23 cellular contexts compared by ENCODE assay signal in the genomic region with DNA sequence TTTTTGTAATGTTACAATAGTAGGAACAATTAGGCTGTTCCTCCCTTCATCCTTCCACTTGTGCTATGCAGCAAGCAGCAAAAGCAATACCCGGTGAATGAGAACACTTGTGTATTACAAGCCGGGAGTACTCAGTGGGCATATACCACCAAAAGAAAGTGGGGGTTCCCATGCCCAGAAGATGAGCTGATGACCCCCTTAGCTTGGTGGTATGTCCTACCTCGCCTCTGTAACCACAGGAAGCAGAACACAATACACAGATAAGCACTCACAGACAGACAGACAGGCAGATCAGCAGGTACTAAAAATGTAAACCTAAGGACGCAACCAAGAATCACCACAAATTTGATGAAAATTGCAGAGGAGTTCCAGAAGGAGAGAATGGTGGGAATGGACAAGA. TPM values are rescaled to one million over a fixed set of nuclear protein-coding genes. Genes with fewer than 3 reads are reported as not detected.
A peak's percentile ranks its signal among the peaks of the same experiment; 100 is the strongest.
DNase-seq lines count a peak whose midpoint lies in the region; ATAC-seq, FAIRE-seq and TF ChIP-seq lines count a peak whose summit lies in the region.
"Had no signal": no experiment of that assay in that cellular context is flagged by ENCODE, and none has a peak within 500 bp of the region (broad histone marks: within the 10 kb centered on the region; RNA-seq: fewer than 3 reads in every experiment).

No MANE protein-coding gene starts in this region.

- FAIRE-seq in K562 (lab: Jason Lieb, UNC), result no peak
- FAIRE-seq: GM18507, HTR-8/SVneo had no signal

- no peaks in the 10 kb centered on the region for H3K9me2 ChIP-seq in SK-N-SH

- H3K79me2 ChIP-seq in K562 (ENCODE audit: control insufficient read depth, insufficient read depth, low read length) (no peaks in the 10 kb centered on the region), SK-N-SH (ENCODE audit: insufficient read depth) (no peaks in the 10 kb centered on the region)

- H4K20me1 ChIP-seq in K562 (replicated peaks; ENCODE audit: control insufficient read depth, insufficient read depth, low read length) (no peaks in the 10 kb centered on the region), SK-N-SH (ENCODE audit: insufficient read depth) (no peaks in the 10 kb centered on the region)

- no peaks in the 10 kb centered on the region for H3F3A ChIP-seq in SK-N-SH (replicated peaks; ENCODE audit: insufficient read depth)

- DNase-seq in activated CD8-positive, alpha-beta T cell treated with anti-CD3 and anti-CD28 coated beads, Interleukin-2, amount 10 ng/mL, durations not matched to agents 7 days and 5 days, result peak; percentile 23
- DNase-seq in activated CD8-positive, alpha-beta T cell treated with anti-CD3 and anti-CD28 coated beads for 36 hours, result no peak
- DNase-seq in OCI-M1 (lab: John Stamatoyannopoulos, UW) (peak; percentile 86), K562 (ENCODE audit: extremely low read depth in 1 of 4, low spot score in 3 of 4) (no peak), SJCRH30 (no peak), coronary artery (ENCODE audit: low spot score) (no peak), SK-N-SH (no peak)
- no peak for DNase-seq in stimulated activated CD4-positive, alpha-beta T cell treated with anti-CD3 and anti-CD28 coated beads, Interleukin-4, amount 100 ng/mL, for 4 hours
- DNase-seq: 8988T, ACHN, DMS153, H7, NCI-H1092 treated with DMSO at 0.1 percent for 48 hours, NCI-H1436 treated with DMSO at 0.1 percent for 48 hours, NCI-H187 treated with DMSO at 0.1 percent for 48 hours, NCI-H446, NCI-H524 treated with DMSO at 0.1 percent for 48 hours, NCI-H774, PC-9 had no signal

- WGBS in K562 (ENCODE audit: insufficient coverage, low coverage, missing lambda C conversion rate), result 19% methylated on average over 3 of the region's 4 CpGs
- whole genome bisulfite sequencing in SK-N-SH (ENCODE audit: low lambda C conversion rate), result 89% methylated on average over 4 of the region's 4 CpGs

- no peak overlapping the region for H3K4me3 ChIP-seq in K562
- no peak overlapping the region for H3K4me3 ChIP-seq in SJCRH30
- no peak overlapping the region for H3K4me3 ChIP-seq in coronary artery
- no peak overlapping the region for H3K4me3 ChIP-seq in SK-N-SH (ENCODE audit: low read depth in 2 of 2, low read length in 1 of 2)
- H3K4me3 ChIP-seq: PC-9, SJSA1 had no signal

- peaks cover 3% of the 10 kb centered on the region for H3K4me1 Mint-ChIP-seq in activated CD8-positive, alpha-beta T cell treated with anti-CD3 and anti-CD28 coated beads, Interleukin-2, amount 10 ng/mL, durations not matched to agents 7 days and 5 days (ENCODE audit: low read depth)
- H3K4me1 Mint-ChIP-seq in activated CD8-positive, alpha-beta T cell treated with anti-CD3 and anti-CD28 coated beads for 36 hours (ENCODE audit: low read depth), result peaks cover 3% of the 10 kb centered on the region

- no peak for TF ChIP-seq CTCF in activated CD8-positive, alpha-beta T cell treated with anti-CD3 and anti-CD28 coated beads for 36 hours (IDR thresholded peaks at IDR 0.05)
- TF ChIP-seq CTCF in K562 (IDR thresholded peaks at IDR 0.05 in 2 of 3, conservative IDR thresholded peaks at IDR 0.05 in 1 of 3; ENCODE audit: insufficient read depth in 2 of 3, low read depth in 1 of 3, low read length in 3 of 3), result no peak
- TF ChIP-seq CTCF in coronary artery (IDR thresholded peaks at IDR 0.05), result no peak
- no peak for TF ChIP-seq CTCF in SK-N-SH (IDR thresholded peaks at IDR 0.05)

- no peak overlapping the region for H3K27ac Mint-ChIP-seq in activated CD8-positive, alpha-beta T cell treated with anti-CD3 and anti-CD28 coated beads, Interleukin-2, amount 10 ng/mL, durations not matched to agents 7 days and 5 days
- no peak overlapping the region for H3K27ac Mint-ChIP-seq in activated CD8-positive, alpha-beta T cell treated with anti-CD3 and anti-CD28 coated beads for 36 hours

- H3K27ac ChIP-seq in K562 (ENCODE audit: extremely low read depth, low read depth, low read length) (no peak overlapping the region), SJCRH30 (no peak overlapping the region), coronary artery (no peak overlapping the region), SK-N-SH (ENCODE audit: low read depth in 2 of 2, low read length in 1 of 2) (no peak overlapping the region)
- H3K27ac ChIP-seq: PC-9, SJSA1 had no signal

- peak; percentile 47 for ATAC-seq in activated CD8-positive, alpha-beta T cell treated with anti-CD3 and anti-CD28 coated beads, Interleukin-2, amount 10 ng/mL, durations not matched to agents 7 days and 5 days
- ATAC-seq in activated CD8-positive, alpha-beta T cell treated with anti-CD3 and anti-CD28 coated beads for 36 hours, result no peak
- no peak for ATAC-seq in K562
- ATAC-seq: Right ventricle myocardium inferior had no signal

- no peak overlapping the region for H2AFZ ChIP-seq in K562 (ENCODE audit: low read depth, low read length)
- no peak overlapping the region for H2AFZ ChIP-seq in SK-N-SH (ENCODE audit: low read depth)
- H2AFZ ChIP-seq: PC-9 had no signal

- TF ChIP-seq POLR2A in K562 (conservative IDR thresholded peaks at IDR 0.05), result no peak

- H3K27me3 ChIP-seq in K562 (ENCODE audit: control insufficient read depth in 2 of 2, insufficient read depth in 2 of 2, low read length in 2 of 2) (no peaks in the 10 kb centered on the region), SJCRH30 (no peaks in the 10 kb centered on the region), SK-N-SH (ENCODE audit: insufficient read depth) (no peaks in the 10 kb centered on the region)
- H3K27me3 ChIP-seq: SJSA1 had no signal

- TF ChIP-seq RAD21 in K562 (CRISPR knock-in tag; conservative IDR thresholded peaks at IDR 0.05 in 1 of 2, IDR thresholded peaks at IDR 0.05 in 1 of 2) (no peak), SK-N-SH (IDR thresholded peaks at IDR 0.05; ENCODE audit: low read length) (no peak)

- POLR2A ChIA-PET in activated CD8-positive, alpha-beta T cell treated with anti-CD3 and anti-CD28 coated beads, Interleukin-2, amount 10 ng/mL, durations not matched to agents 7 days and 5 days (lab: Charles Lee), result no interaction called here
- POLR2A ChIA-PET in activated CD8-positive, alpha-beta T cell treated with anti-CD3 and anti-CD28 coated beads for 36 hours (lab: Charles Lee), result interaction anchor here (0.6 kb wide), 1 partner anchor 117 kb away, joined by 3 read pairs; no protein-coding TSS in a partner anchor
- POLR2A ChIA-PET in K562 (lab: Yijun Ruan, JAX), result interaction anchor here (1.0 kb wide), 1 partner anchor 15 kb away, joined by 7 read pairs; the partner anchor contains the start of gene KIF20B
- POLR2A ChIA-PET in SK-N-SH (lab: Yijun Ruan, JAX), result interaction anchor here (1.3 kb wide), 1 partner anchor 16 kb away, joined by 3 read pairs; the partner anchor contains the start of gene KIF20B

- H3K4me2 ChIP-seq in K562 (ENCODE audit: insufficient read depth, low read length) (no peak overlapping the region), SK-N-SH (no peak overlapping the region)
- H3K4me2 ChIP-seq: PC-9 had no signal

- no peaks in the 10 kb centered on the region for H3K9me1 ChIP-seq in K562 (ENCODE audit: control insufficient read depth, insufficient read depth, low read length)

- no peaks in the 10 kb centered on the region for H3K9me3 Mint-ChIP-seq in activated CD8-positive, alpha-beta T cell treated with anti-CD3 and anti-CD28 coated beads, Interleukin-2, amount 10 ng/mL, durations not matched to agents 7 days and 5 days (ENCODE audit: insufficient read depth)
- H3K9me3 Mint-ChIP-seq in activated CD8-positive, alpha-beta T cell treated with anti-CD3 and anti-CD28 coated beads for 36 hours, result no peaks in the 10 kb centered on the region

- H3K4me1 ChIP-seq in K562 (replicated peaks in 1 of 2; ENCODE audit: control insufficient read depth in 2 of 2, insufficient read depth in 2 of 2, low read length in 2 of 2) (no peaks in the 10 kb centered on the region), SJCRH30 (peaks cover 8% of the 10 kb centered on the region), SK-N-SH (ENCODE audit: control insufficient read depth in 1 of 2, insufficient read depth in 2 of 2, low read depth in 1 of 2, low read length in 1 of 2) (no peaks in the 10 kb centered on the region)
- H3K4me1 ChIP-seq: SJSA1 had no signal

- no TSS peak for BruUV-seq in K562 (replicated peaks; lab: Mats Ljungman, UMichigan)

- no peak for TF ChIP-seq EP300 in K562 (IDR thresholded peaks at IDR 0.05; ENCODE audit: low read length)
- TF ChIP-seq EP300 in SK-N-SH (IDR thresholded peaks at IDR 0.05; ENCODE audit: borderline replicate concordance in 1 of 2, low read depth in 1 of 2, low read length in 1 of 2), result no peak

- H3K27me3 Mint-ChIP-seq in activated CD8-positive, alpha-beta T cell treated with anti-CD3 and anti-CD28 coated beads, Interleukin-2, amount 10 ng/mL, durations not matched to agents 7 days and 5 days (ENCODE audit: low read depth), result peaks cover 10% of the 10 kb centered on the region
- peaks cover 9% of the 10 kb centered on the region for H3K27me3 Mint-ChIP-seq in activated CD8-positive, alpha-beta T cell treated with anti-CD3 and anti-CD28 coated beads for 36 hours

- intact Hi-C loops in activated CD8-positive, alpha-beta T cell treated with anti-CD3 and anti-CD28 coated beads for 36 hours (cut with micrococcal nuclease), result no loop called here
- intact Hi-C loops in K562 (cut with micrococcal nuclease), result no loop called here

- H3K9me3 ChIP-seq in K562 (replicated peaks; ENCODE audit: control insufficient read depth, insufficient read depth, low read depth, low read length), result no peaks in the 10 kb centered on the region
- H3K9me3 ChIP-seq in SJCRH30 (replicated peaks), result no peaks in the 10 kb centered on the region
- H3K9me3 ChIP-seq in SK-N-SH, result no peaks in the 10 kb centered on the region
- H3K9me3 ChIP-seq: SJSA1 had no signal

- CTCF ChIA-PET in activated CD8-positive, alpha-beta T cell treated with anti-CD3 and anti-CD28 coated beads, Interleukin-2, amount 10 ng/mL, durations not matched to agents 7 days and 5 days (lab: Charles Lee), result interaction anchor here (1.3 kb wide), 1 partner anchor 16 kb away, joined by 3 read pairs; the partner anchor contains the start of gene KIF20B
- CTCF ChIA-PET in activated CD8-positive, alpha-beta T cell treated with anti-CD3 and anti-CD28 coated beads for 36 hours (lab: Charles Lee), result no interaction called here
- CTCF ChIA-PET in K562 (lab: Yijun Ruan, JAX; ENCODE audit: low intra/inter-chr PET ratio) (no interaction called here), SK-N-SH (lab: Yijun Ruan, JAX) (interaction anchor here (0.6 kb wide), 1 partner anchor 883 kb away, joined by 3 read pairs; no protein-coding TSS in a partner anchor)

- H3K9ac ChIP-seq in K562 (ENCODE audit: insufficient read depth in 1 of 2, low read depth in 2 of 2, low read length in 2 of 2) (no peak overlapping the region), SK-N-SH (no peak overlapping the region)

- no peak overlapping the region for H3K4me3 Mint-ChIP-seq in activated CD8-positive, alpha-beta T cell treated with anti-CD3 and anti-CD28 coated beads, Interleukin-2, amount 10 ng/mL, durations not matched to agents 7 days and 5 days
- no peak overlapping the region for H3K4me3 Mint-ChIP-seq in activated CD8-positive, alpha-beta T cell treated with anti-CD3 and anti-CD28 coated beads for 36 hours

- no peaks in the 10 kb centered on the region for H3K36me3 Mint-ChIP-seq in activated CD8-positive, alpha-beta T cell treated with anti-CD3 and anti-CD28 coated beads, Interleukin-2, amount 10 ng/mL, durations not matched to agents 7 days and 5 days (ENCODE audit: low read depth)
- H3K36me3 Mint-ChIP-seq in activated CD8-positive, alpha-beta T cell treated with anti-CD3 and anti-CD28 coated beads for 36 hours (ENCODE audit: low read depth), result no peaks in the 10 kb centered on the region

- H3K36me3 ChIP-seq in K562 (ENCODE audit: control insufficient read depth, insufficient read depth, low read length) (no peaks in the 10 kb centered on the region), SJCRH30 (no peaks in the 10 kb centered on the region), SK-N-SH (replicated peaks in 1 of 2; ENCODE audit: control insufficient read depth in 1 of 2, insufficient read depth in 2 of 2, low read length in 1 of 2) (no peaks in the 10 kb centered on the region)
- H3K36me3 ChIP-seq: SJSA1 had no signal

- in situ Hi-C loops in K562 (cut with MboI), result no loop called here

RNA-seq across cellular contexts. Expression of gene KIF20B, which starts 15.5 kb away (rescaled TPM):
- 10 to 100 TPM; 68.9 to 78.4 TPM for total RNA-seq in activated CD8-positive, alpha-beta T cell treated with anti-CD3 and anti-CD28 coated beads, Interleukin-2, amount 10 ng/mL, durations not matched to agents 7 days and 5 days
- 10 to 100 TPM; 58.1 to 63.2 TPM for total RNA-seq in activated CD8-positive, alpha-beta T cell treated with anti-CD3 and anti-CD28 coated beads for 36 hours
- 22.8 and 62.2 TPM in 2 replicates for total RNA-seq in K562 (2011; cell fraction: chromatin; rRNA removed; ENCODE audit: low replicate concordance)
- total RNA-seq in K562 (2011; cell fraction: nucleolus; rRNA removed), result 3.0 and 4.6 TPM in 2 replicates
- total RNA-seq in K562 (2011; cell fraction: nucleoplasm; rRNA removed), result 8.4 and 13.4 TPM in 2 replicates
- total RNA-seq in K562 (2014; rRNA removed) (16.4 and 18.6 TPM in 2 replicates), K562 (2014; rRNA removed; fragmentation: Illumina TruSeq; extraction: Trizol) (46.9 and 57.2 TPM in 2 replicates), K562 (2015; rRNA removed; fragmentation: Illumina TruSeq; extraction: Trizol) (42.4 and 46.3 TPM in 2 replicates), K562 (2021) (45.9 and 47.6 TPM in 2 replicates)
- polyA plus RNA-seq in K562 (2011; rRNA removed) (14.9 and 19.1 TPM in 2 replicates), K562 (2014; fragmentation: Illumina TruSeq; extraction: Trizol) (25.1 and 32.2 TPM in 2 replicates), K562 (2014; fragmentation: Nextera tagmentation; extraction: Ambion mirVana) (10 to 100 TPM; 32.9 to 56.5 TPM), K562 (2014; rRNA removed) (14.6 and 18.7 TPM in 2 replicates), SK-N-SH (2012; rRNA removed) (1.5 and 2.0 TPM in 2 replicates)
- 1.1 and 3.3 TPM in 2 replicates for polyA plus RNA-seq in K562 (2011; cell fraction: cytosol; rRNA removed)
- polyA plus RNA-seq in K562 (2011; cell fraction: nucleus; rRNA removed), result 5.9 and 9.0 TPM in 2 replicates
- 13.1 and 18.1 TPM in 2 replicates for polyA plus RNA-seq in K562 (2012)
- polyA minus RNA-seq in K562 (2011; rRNA and poly(A)+ RNA removed), result 49.5 and 66.4 TPM in 2 replicates
- polyA minus RNA-seq in K562 (2011; cell fraction: cytosol; rRNA and poly(A)+ RNA removed), result 6.5 and 10.0 TPM in 2 replicates
- polyA minus RNA-seq in K562 (2011; cell fraction: nucleus; rRNA and poly(A)+ RNA removed), result 9.0 and 19.9 TPM in 2 replicates
- total RNA-seq in SJCRH30 (2014; rRNA removed; shearing (Covaris generic)), result 39.1 and 48.3 TPM in 2 replicates
- polyA plus RNA-seq in SK-N-SH (2012; cell fraction: cytosol; rRNA removed), result 2.3 and 3.5 TPM in 2 replicates
- 0.52 and 2.1 TPM in 2 replicates for polyA plus RNA-seq in SK-N-SH (2012; cell fraction: nucleus; rRNA removed)

RNA-seq across cellular contexts. Expression of gene PANK1, which starts 40.9 kb away (rescaled TPM):
- total RNA-seq in activated CD8-positive, alpha-beta T cell treated with anti-CD3 and anti-CD28 coated beads, Interleukin-2, amount 10 ng/mL, durations not matched to agents 7 days and 5 days, result 1 to 10 TPM; 6.4 to 7.0 TPM
- 1 to 10 TPM; 2.3 to 3.9 TPM for total RNA-seq in activated CD8-positive, alpha-beta T cell treated with anti-CD3 and anti-CD28 coated beads for 36 hours
- 9.0 and 12.7 TPM in 2 replicates for total RNA-seq in K562 (2011; cell fraction: chromatin; rRNA removed; ENCODE audit: low replicate concordance)
- 4.2 and 5.7 TPM in 2 replicates for total RNA-seq in K562 (2011; cell fraction: nucleolus; rRNA removed)
- total RNA-seq in K562 (2011; cell fraction: nucleoplasm; rRNA removed), result 5.3 and 6.6 TPM in 2 replicates
- total RNA-seq in K562 (2014; rRNA removed) (4.1 and 6.5 TPM in 2 replicates), K562 (2014; rRNA removed; fragmentation: Illumina TruSeq; extraction: Trizol) (7.2 and 8.6 TPM in 2 replicates), K562 (2015; rRNA removed; fragmentation: Illumina TruSeq; extraction: Trizol) (10.0 and 10.7 TPM in 2 replicates), K562 (2021) (5.9 and 6.1 TPM in 2 replicates)
- polyA plus RNA-seq in K562 (2011; rRNA removed) (8.7 and 9.8 TPM in 2 replicates), K562 (2014; fragmentation: Illumina TruSeq; extraction: Trizol) (7.9 and 8.1 TPM in 2 replicates), K562 (2014; fragmentation: Nextera tagmentation; extraction: Ambion mirVana) (1 to 10 TPM; 1.7 to 2.5 TPM), K562 (2014; rRNA removed) (3.9 and 5.5 TPM in 2 replicates), SK-N-SH (2012; rRNA removed) (4.2 and 4.9 TPM in 2 replicates)
- 2.4 and 5.6 TPM in 2 replicates for polyA plus RNA-seq in K562 (2011; cell fraction: cytosol; rRNA removed)
- polyA plus RNA-seq in K562 (2011; cell fraction: nucleus; rRNA removed), result 2.8 and 5.6 TPM in 2 replicates
- 3.8 and 4.9 TPM in 2 replicates for polyA plus RNA-seq in K562 (2012)
- 11.3 and 14.4 TPM in 2 replicates for polyA minus RNA-seq in K562 (2011; rRNA and poly(A)+ RNA removed)
- 3.3 and 6.7 TPM in 2 replicates for polyA minus RNA-seq in K562 (2011; cell fraction: cytosol; rRNA and poly(A)+ RNA removed)
- 7.0 and 15.3 TPM in 2 replicates for polyA minus RNA-seq in K562 (2011; cell fraction: nucleus; rRNA and poly(A)+ RNA removed)
- total RNA-seq in SJCRH30 (2014; rRNA removed; shearing (Covaris generic)), result 13.6 and 14.2 TPM in 2 replicates
- polyA plus RNA-seq in SK-N-SH (2012; cell fraction: cytosol; rRNA removed), result 3.9 and 4.6 TPM in 2 replicates
- polyA plus RNA-seq in SK-N-SH (2012; cell fraction: nucleus; rRNA removed), result 1.1 and 4.0 TPM in 2 replicates

Comparison
In these comparisons a context has a peak if more than half of its experiments do, and no peak if none do; other contexts are left out.
1. DNase-seq: peak in activated CD8-positive, alpha-beta T cell treated with anti-CD3 and anti-CD28 coated beads, Interleukin-2, amount 10 ng/mL, durations not matched to agents 7 days and 5 days (single experiment) and OCI-M1 (single experiment); none in activated CD8-positive, alpha-beta T cell treated with anti-CD3 and anti-CD28 coated beads for 36 hours (single experiment), K562 (0 of 4), SJCRH30 (0 of 2), coronary artery (single experiment), stimulated activated CD4-positive, alpha-beta T cell treated with anti-CD3 and anti-CD28 coated beads, Interleukin-4, amount 100 ng/mL, for 4 hours (0 of 2) and SK-N-SH (single experiment).
2. CTCF ChIA-PET loops: an anchor here in activated CD8-positive, alpha-beta T cell treated with anti-CD3 and anti-CD28 coated beads, Interleukin-2, amount 10 ng/mL, durations not matched to agents 7 days and 5 days (1.3 kb wide) and SK-N-SH (0.6 kb wide); none called in activated CD8-positive, alpha-beta T cell treated with anti-CD3 and anti-CD28 coated beads for 36 hours and K562.